ENCODE assay signal across 32 cellular contexts in genomic region chr6:113921299-113921904, GRCh38. TPM values are rescaled to one million over a fixed set of nuclear protein-coding genes. Genes with fewer than 3 reads are reported as not detected.
DNase-seq lines count a peak whose midpoint lies in the region; ATAC-seq lines count a peak whose summit lies in the region.
"Had no signal": no experiment of that assay in that cellular context is flagged by ENCODE, and none has a peak within 500 bp of the region (broad histone marks: within the 10 kb centered on the region; RNA-seq: fewer than 3 reads in every experiment).

No MANE protein-coding gene starts in this region.

- no peaks in the 10 kb centered on the region for H3K36me3 Mint-ChIP-seq in activated naive CD8-positive, alpha-beta T cell treated with anti-CD3 and anti-CD28 coated beads, Interleukin-2, amount 10 ng/mL, durations not matched to agents 7 days and 5 days
- no peaks in the 10 kb centered on the region for H3K36me3 Mint-ChIP-seq in activated naive CD8-positive, alpha-beta T cell treated with anti-CD3 and anti-CD28 coated beads for 36 hours
- H3K36me3 Mint-ChIP-seq: mesothelial cell of epicardium had no signal

- no peak for DNase-seq in activated naive CD8-positive, alpha-beta T cell treated with anti-CD3 and anti-CD28 coated beads, Interleukin-2, amount 10 ng/mL, durations not matched to agents 7 days and 5 days
- DNase-seq in activated naive CD8-positive, alpha-beta T cell treated with anti-CD3 and anti-CD28 coated beads for 36 hours = no peak
- DNase-seq in SJSA1 (ENCODE audit: low read depth in 1 of 2, low spot score in 2 of 2) = no peak
- DNase-seq in mucosa of gallbladder (ENCODE audit: low spot score) = peak; percentile 29
- no peak for DNase-seq in D341Med (ENCODE audit: low spot score)
- no peak for DNase-seq in stimulated activated CD4-positive, alpha-beta T cell treated with anti-CD3 and anti-CD28 coated beads, Interleukin-4, amount 100 ng/mL, for 24 hours
- no peak for DNase-seq in EL
- DNase-seq: 8988T; activated CD4-positive, alpha-beta T cell treated with anti-CD3 and anti-CD28 coated beads for 48 hours; activated gamma-delta T cell; activated T-cell treated with anti-CD3 and anti-CD28 coated beads, Interleukin-2, amount 50 U/mL, for 24 hours; caudate nucleus; CD4-positive, alpha-beta T cell; endodermal cell; HFFc6; hypothalamus; left ventricle myocardium superior; naive thymus-derived CD4-positive, alpha-beta T cell; NCI-H1694 treated with DMSO at 0.1 percent for 48 hours; NCI-H2171; NCI-H524; SK-N-SH; stimulated activated CD4-positive, alpha-beta T cell treated with anti-CD3 and anti-CD28 coated beads, Interleukin-1b, Interleukin-23, amount 100 ng/mL, for 48 hours; tibial artery had no signal

- H3K4me1 ChIP-seq in SJSA1 (replicated peaks) = peaks cover 15% of the 10 kb centered on the region

- peaks cover 9% of the 10 kb centered on the region for H3K4me1 Mint-ChIP-seq in activated naive CD8-positive, alpha-beta T cell treated with anti-CD3 and anti-CD28 coated beads, Interleukin-2, amount 10 ng/mL, durations not matched to agents 7 days and 5 days
- H3K4me1 Mint-ChIP-seq in activated naive CD8-positive, alpha-beta T cell treated with anti-CD3 and anti-CD28 coated beads for 36 hours = peaks cover 9% of the 10 kb centered on the region

- POLR2A ChIA-PET in activated naive CD8-positive, alpha-beta T cell treated with anti-CD3 and anti-CD28 coated beads, Interleukin-2, amount 10 ng/mL, durations not matched to agents 7 days and 5 days (lab: Charles Lee) = no interaction called here

- H3K27ac ChIP-seq in SJSA1 = peak overlapping the region; percentile 46
- H3K27ac ChIP-seq: gastroesophageal sphincter, HL-60, RWPE1, skin epidermis, tibial artery had no signal

- peaks cover 6% of the 10 kb centered on the region for H3K27me3 Mint-ChIP-seq in activated naive CD8-positive, alpha-beta T cell treated with anti-CD3 and anti-CD28 coated beads, Interleukin-2, amount 10 ng/mL, durations not matched to agents 7 days and 5 days
- H3K27me3 Mint-ChIP-seq in activated naive CD8-positive, alpha-beta T cell treated with anti-CD3 and anti-CD28 coated beads for 36 hours = no peaks in the 10 kb centered on the region
- H3K27me3 Mint-ChIP-seq: activated naive CD8-positive, alpha-beta T cell treated with anti-CD3 and anti-CD28 coated beads, Interleukin-2, amount 50 U/mL, for 24 hours; activated T-cell treated with anti-CD3 and anti-CD28 coated beads, Interleukin-2, amount 50 U/mL, for 24 hours; CD4-positive, alpha-beta T cell; dendritic cell treated with granulocyte-macrophage colony-stimulating factor and Interleukin-4, amounts not matched to agents 40 ng/mL and 50 ng/mL, for 4 days had no signal

- ATAC-seq in activated naive CD8-positive, alpha-beta T cell treated with anti-CD3 and anti-CD28 coated beads, Interleukin-2, amount 10 ng/mL, durations not matched to agents 7 days and 5 days (ENCODE audit: low read depth) = no peak
- peak; percentile 22 for ATAC-seq in GM21447 (IDR thresholded peaks at IDR 0.05; ENCODE audit: unreplicated experiment)
- ATAC-seq: activated naive CD8-positive, alpha-beta T cell treated with anti-CD3 and anti-CD28 coated beads, Interleukin-2, amount 50 U/mL, for 24 hours; gastroesophageal sphincter had no signal

- peak overlapping the region; percentile 31 for H3K4me3 Mint-ChIP-seq in activated naive CD8-positive, alpha-beta T cell treated with anti-CD3 and anti-CD28 coated beads, Interleukin-2, amount 10 ng/mL, durations not matched to agents 7 days and 5 days
- no peak overlapping the region for H3K4me3 Mint-ChIP-seq in activated naive CD8-positive, alpha-beta T cell treated with anti-CD3 and anti-CD28 coated beads for 36 hours
- H3K4me3 Mint-ChIP-seq: activated naive CD8-positive, alpha-beta T cell treated with anti-CD3 and anti-CD28 coated beads, Interleukin-2, amount 50 U/mL, for 24 hours; activated T-cell treated with anti-CD3 and anti-CD28 coated beads, Interleukin-2, amount 50 U/mL, for 24 hours; CD4-positive, alpha-beta T cell; dendritic cell treated with granulocyte-macrophage colony-stimulating factor and Interleukin-4, amounts not matched to agents 40 ng/mL and 50 ng/mL, for 4 days; endodermal cell; HFFc6; mesothelial cell of epicardium had no signal

- H3K9me3 ChIP-seq in SJSA1 (replicated peaks) = no peaks in the 10 kb centered on the region
- H3K9me3 ChIP-seq: gastroesophageal sphincter, SK-N-SH, tibial artery had no signal

- H3K4me3 ChIP-seq in SJSA1 = no peak overlapping the region
- H3K4me3 ChIP-seq: gastroesophageal sphincter, skin epidermis, tibial artery had no signal

- H3K27ac Mint-ChIP-seq in activated naive CD8-positive, alpha-beta T cell treated with anti-CD3 and anti-CD28 coated beads, Interleukin-2, amount 10 ng/mL, durations not matched to agents 7 days and 5 days = no peak overlapping the region
- H3K27ac Mint-ChIP-seq in activated naive CD8-positive, alpha-beta T cell treated with anti-CD3 and anti-CD28 coated beads for 36 hours = no peak overlapping the region
- H3K27ac Mint-ChIP-seq: CD4-positive, alpha-beta T cell; dendritic cell treated with granulocyte-macrophage colony-stimulating factor and Interleukin-4, amounts not matched to agents 40 ng/mL and 50 ng/mL, for 4 days; HFFc6; mesothelial cell of epicardium had no signal

- H3K27me3 ChIP-seq in SJSA1 (replicated peaks) = no peaks in the 10 kb centered on the region; the same call in 1 of the 2 replicates
- H3K27me3 ChIP-seq: gastroesophageal sphincter, tibial artery had no signal

- peaks cover 1% of the 10 kb centered on the region for H3K9me3 Mint-ChIP-seq in activated naive CD8-positive, alpha-beta T cell treated with anti-CD3 and anti-CD28 coated beads, Interleukin-2, amount 10 ng/mL, durations not matched to agents 7 days and 5 days
- H3K9me3 Mint-ChIP-seq in activated naive CD8-positive, alpha-beta T cell treated with anti-CD3 and anti-CD28 coated beads for 36 hours = no peaks in the 10 kb centered on the region
- H3K9me3 Mint-ChIP-seq: activated naive CD8-positive, alpha-beta T cell treated with anti-CD3 and anti-CD28 coated beads, Interleukin-2, amount 50 U/mL, for 24 hours; activated T-cell treated with anti-CD3 and anti-CD28 coated beads, Interleukin-2, amount 50 U/mL, for 24 hours; CD4-positive, alpha-beta T cell; dendritic cell treated with granulocyte-macrophage colony-stimulating factor and Interleukin-4, amounts not matched to agents 40 ng/mL and 50 ng/mL, for 4 days; endodermal cell; HFFc6 had no signal

- H3K36me3 ChIP-seq in SJSA1 = no peaks in the 10 kb centered on the region
- H3K36me3 ChIP-seq: gastroesophageal sphincter, tibial artery had no signal

RNA-seq across cellular contexts. Expression of gene HDAC2, which starts 49.5 kb away (rescaled TPM):
- total RNA-seq in activated naive CD8-positive, alpha-beta T cell treated with anti-CD3 and anti-CD28 coated beads, Interleukin-2, amount 10 ng/mL, durations not matched to agents 7 days and 5 days = 10 to 100 TPM; 56.9 to 59.5 TPM
- 100 to 1,000 TPM; 115 to 125 TPM for total RNA-seq in activated naive CD8-positive, alpha-beta T cell treated with anti-CD3 and anti-CD28 coated beads for 36 hours
- 87.3 and 98.4 TPM in 2 replicates for total RNA-seq in SJSA1 (2014; rRNA removed; shearing (Covaris generic))
- total RNA-seq in mucosa of gallbladder = 64.5 TPM
